ENCODE assay signal across 8 cellular contexts in genomic region chr7:953547-954327, GRCh38. TPM values are rescaled to one million over a fixed set of nuclear protein-coding genes. Genes with fewer than 3 reads are reported as not detected.
DNase-seq lines count a peak whose midpoint lies in the region; ATAC-seq and TF ChIP-seq lines count a peak whose summit lies in the region.

No MANE protein-coding gene starts in this region.

- no peaks in the 10 kb centered on the region for H3K4me1 Mint-ChIP-seq in activated CD4-positive, alpha-beta T cell treated with anti-CD3 and anti-CD28 coated beads for 36 hours
- H3K4me1 Mint-ChIP-seq in activated T-helper 2 cell treated with anti-CD3 and anti-CD28 coated beads, Interferon-gamma antibody, Interleukin-2, Interleukin-4, amounts not matched to agents 10 μg/mL and 5 μg/mL and 100 μg/mL, durations not matched to agents 14 hours and 24 hours and 36 hours (ENCODE audit: low read depth), result peaks cover 2% of the 10 kb centered on the region
- H3K4me1 Mint-ChIP-seq in osteocyte (ENCODE audit: unreplicated experiment), result peaks cover 3% of the 10 kb centered on the region

- intact Hi-C loops in activated CD4-positive, alpha-beta T cell treated with anti-CD3 and anti-CD28 coated beads for 36 hours (cut with DNase I, micrococcal nuclease), result loop anchor here (1.0 to 2.0 kb wide), 4 partner anchors 30 to 167 kb away; partner anchors contain the start of gene GET4 (in 1 of the 2)
- intact Hi-C loops in activated T-helper 2 cell treated with anti-CD3 and anti-CD28 coated beads, Interferon-gamma antibody, Interleukin-2, Interleukin-4, amounts not matched to agents 10 μg/mL and 5 μg/mL and 100 μg/mL, durations not matched to agents 14 hours and 24 hours and 36 hours (cut with micrococcal nuclease), result loop anchor here (1.0 to 2.0 kb wide), 2 partner anchors 45 to 167 kb away; no protein-coding TSS in a partner anchor
- intact Hi-C loops in left cardiac atrium (cut with DNase I), result loop anchor here in 1 of 2 donors (5.0 kb wide), 1 partner anchor 41 kb away; no protein-coding TSS in a partner anchor

- H3K27me3 Mint-ChIP-seq in activated CD4-positive, alpha-beta T cell treated with anti-CD3 and anti-CD28 coated beads for 36 hours, result peaks cover 8% of the 10 kb centered on the region
- peaks cover 8% of the 10 kb centered on the region for H3K27me3 Mint-ChIP-seq in activated T-helper 2 cell treated with anti-CD3 and anti-CD28 coated beads, Interferon-gamma antibody, Interleukin-2, Interleukin-4, amounts not matched to agents 10 μg/mL and 5 μg/mL and 100 μg/mL, durations not matched to agents 14 hours and 24 hours and 36 hours (ENCODE audit: low read depth)
- H3K27me3 Mint-ChIP-seq in osteocyte (ENCODE audit: unreplicated experiment), result peaks cover 3% of the 10 kb centered on the region

- no peaks in the 10 kb centered on the region for H3K9me3 Mint-ChIP-seq in activated CD4-positive, alpha-beta T cell treated with anti-CD3 and anti-CD28 coated beads for 36 hours (ENCODE audit: low read depth)
- H3K9me3 Mint-ChIP-seq in activated T-helper 2 cell treated with anti-CD3 and anti-CD28 coated beads, Interferon-gamma antibody, Interleukin-2, Interleukin-4, amounts not matched to agents 10 μg/mL and 5 μg/mL and 100 μg/mL, durations not matched to agents 14 hours and 24 hours and 36 hours, result no peaks in the 10 kb centered on the region
- H3K9me3 Mint-ChIP-seq in osteocyte (ENCODE audit: unreplicated experiment), result no peaks in the 10 kb centered on the region

- H3K4me3 Mint-ChIP-seq in activated CD4-positive, alpha-beta T cell treated with anti-CD3 and anti-CD28 coated beads for 36 hours, result no peak overlapping the region
- H3K4me3 Mint-ChIP-seq in activated T-helper 2 cell treated with anti-CD3 and anti-CD28 coated beads, Interferon-gamma antibody, Interleukin-2, Interleukin-4, amounts not matched to agents 10 μg/mL and 5 μg/mL and 100 μg/mL, durations not matched to agents 14 hours and 24 hours and 36 hours (ENCODE audit: low read depth), result peak overlapping the region; percentile 52
- H3K4me3 Mint-ChIP-seq in osteocyte (ENCODE audit: unreplicated experiment), result peak overlapping the region; percentile 48

- peak; percentile 35 for DNase-seq in activated CD4-positive, alpha-beta T cell treated with anti-CD3 and anti-CD28 coated beads for 36 hours
- no peak for DNase-seq in activated CD4-positive, alpha-beta T cell treated with anti-CD3 and anti-CD28 coated beads for 4 hours
- no peak for DNase-seq in activated T-helper 2 cell treated with anti-CD3 and anti-CD28 coated beads, Interferon-gamma antibody, Interleukin-2, Interleukin-4, amounts not matched to agents 10 μg/mL and 5 μg/mL and 100 μg/mL, durations not matched to agents 14 hours and 24 hours and 36 hours (ENCODE audit: low spot score)
- DNase-seq in left cardiac atrium, result peak; percentile 66
- DNase-seq in osteocyte (ENCODE audit: extremely low spot score, unreplicated experiment), result no peak
- no peak for DNase-seq in effector CD4-positive, alpha-beta T cell
- DNase-seq in DMS114 treated with DMSO at 0.1 percent for 48 hours (lab: John Stamatoyannopoulos, UW; ENCODE audit: unreplicated experiment), result no peak

- H3K36me3 Mint-ChIP-seq in activated CD4-positive, alpha-beta T cell treated with anti-CD3 and anti-CD28 coated beads for 36 hours (ENCODE audit: low read depth), result no peaks in the 10 kb centered on the region
- peaks cover 4% of the 10 kb centered on the region for H3K36me3 Mint-ChIP-seq in activated T-helper 2 cell treated with anti-CD3 and anti-CD28 coated beads, Interferon-gamma antibody, Interleukin-2, Interleukin-4, amounts not matched to agents 10 μg/mL and 5 μg/mL and 100 μg/mL, durations not matched to agents 14 hours and 24 hours and 36 hours (ENCODE audit: low read depth)
- no peaks in the 10 kb centered on the region for H3K36me3 Mint-ChIP-seq in osteocyte (ENCODE audit: unreplicated experiment)

- POLR2A ChIA-PET in activated CD4-positive, alpha-beta T cell treated with anti-CD3 and anti-CD28 coated beads for 36 hours (lab: Charles Lee), result no interaction called here

- H3K27ac Mint-ChIP-seq in activated CD4-positive, alpha-beta T cell treated with anti-CD3 and anti-CD28 coated beads for 36 hours, result no peak overlapping the region
- H3K27ac Mint-ChIP-seq in activated T-helper 2 cell treated with anti-CD3 and anti-CD28 coated beads, Interferon-gamma antibody, Interleukin-2, Interleukin-4, amounts not matched to agents 10 μg/mL and 5 μg/mL and 100 μg/mL, durations not matched to agents 14 hours and 24 hours and 36 hours, result no peak overlapping the region
- H3K27ac Mint-ChIP-seq in osteocyte (ENCODE audit: unreplicated experiment), result no peak overlapping the region

- CTCF ChIA-PET in activated CD4-positive, alpha-beta T cell treated with anti-CD3 and anti-CD28 coated beads for 36 hours (lab: Charles Lee), result interaction anchor here (0.6 kb wide), 2 partner anchors 46 to 421 kb away, joined by 3 to 6 read pairs; no protein-coding TSS in a partner anchor

- ATAC-seq in activated CD4-positive, alpha-beta T cell treated with anti-CD3 and anti-CD28 coated beads for 36 hours, result peak; percentile 14
- peak; percentile 15 for ATAC-seq in HG03354 (IDR thresholded peaks at IDR 0.05; ENCODE audit: poor library complexity, severe bottlenecking, unreplicated experiment)
- peak; percentile 68 to 77 for ATAC-seq in left cardiac atrium

- TF ChIP-seq CTCF in osteocyte (IDR thresholded peaks at IDR 0.05), result no peak

RNA-seq across cellular contexts. Expression of gene ADAP1, which starts 0.7 kb away (rescaled TPM):
- total RNA-seq in activated CD4-positive, alpha-beta T cell treated with anti-CD3 and anti-CD28 coated beads for 36 hours, result 10 to 100 TPM; 13.1 to 14.8 TPM
- total RNA-seq in activated T-helper 2 cell treated with anti-CD3 and anti-CD28 coated beads, Interferon-gamma antibody, Interleukin-2, Interleukin-4, amounts not matched to agents 10 μg/mL and 5 μg/mL and 100 μg/mL, durations not matched to agents 14 hours and 24 hours and 36 hours, result 62.8 and 65.2 TPM in 2 replicates
- total RNA-seq in left cardiac atrium (1 to 10 TPM; 6.9 to 8.2 TPM), osteocyte (5.8 and 7.0 TPM in 2 replicates)

RNA-seq across cellular contexts. Expression of gene COX19, which starts 21.6 kb away (rescaled TPM):
- 10 to 100 TPM; 11.3 to 14.6 TPM for total RNA-seq in activated CD4-positive, alpha-beta T cell treated with anti-CD3 and anti-CD28 coated beads for 36 hours
- total RNA-seq in activated T-helper 2 cell treated with anti-CD3 and anti-CD28 coated beads, Interferon-gamma antibody, Interleukin-2, Interleukin-4, amounts not matched to agents 10 μg/mL and 5 μg/mL and 100 μg/mL, durations not matched to agents 14 hours and 24 hours and 36 hours, result 15.0 and 17.2 TPM in 2 replicates
- total RNA-seq in left cardiac atrium, result 1 to 10 TPM; 6.6 to 8.5 TPM
- 11.2 and 11.4 TPM in 2 replicates for total RNA-seq in osteocyte

RNA-seq across cellular contexts. Expression of gene CYP2W1, which starts 29.2 kb away (rescaled TPM):
- total RNA-seq in activated CD4-positive, alpha-beta T cell treated with anti-CD3 and anti-CD28 coated beads for 36 hours, result not detected
- total RNA-seq in activated T-helper 2 cell treated with anti-CD3 and anti-CD28 coated beads, Interferon-gamma antibody, Interleukin-2, Interleukin-4, amounts not matched to agents 10 μg/mL and 5 μg/mL and 100 μg/mL, durations not matched to agents 14 hours and 24 hours and 36 hours, result not detected in 2 replicates
- total RNA-seq in left cardiac atrium, result not detected
- not detected in 2 replicates for total RNA-seq in osteocyte

Comparison
In these comparisons a context has a peak if more than half of its experiments do, and no peak if none do; other contexts are left out.
1. DNase-seq: peak in activated CD4-positive, alpha-beta T cell treated with anti-CD3 and anti-CD28 coated beads for 36 hours (single experiment) and left cardiac atrium (single experiment); none in activated CD4-positive, alpha-beta T cell treated with anti-CD3 and anti-CD28 coated beads for 4 hours (0 of 2), activated T-helper 2 cell treated with anti-CD3 and anti-CD28 coated beads, Interferon-gamma antibody, Interleukin-2, Interleukin-4, amounts not matched to agents 10 μg/mL and 5 μg/mL and 100 μg/mL, durations not matched to agents 14 hours and 24 hours and 36 hours (single experiment), osteocyte (single experiment), effector CD4-positive, alpha-beta T cell (single experiment) and DMS114 treated with DMSO at 0.1 percent for 48 hours (single experiment).
2. ATAC-seq: peak in every context shown above with its lines; median percentile 72 in left cardiac atrium; 15 in HG03354; 14 in activated CD4-positive, alpha-beta T cell treated with anti-CD3 and anti-CD28 coated beads for 36 hours.